8 cellular contexts compared by ENCODE assay signal in genomic region chr6:24991748-24992467, GRCh38.
DNase-seq lines count a peak whose midpoint lies in the region; ATAC-seq and TF ChIP-seq lines count a peak whose summit lies in the region.

No MANE protein-coding gene starts in this region.

- TF ChIP-seq CTCF in astrocyte of the spinal cord (IDR thresholded peaks at IDR 0.05; ENCODE audit: low read depth, low read length) = peak; percentile 64

- H3K4me3 ChIP-seq in astrocyte of the spinal cord (ENCODE audit: low read depth, low read length) = no peak overlapping the region

- ATAC-seq in HG02623 (IDR thresholded peaks at IDR 0.05; ENCODE audit: unreplicated experiment) = peak; percentile 85

- in situ Hi-C loops in astrocyte of the spinal cord (cut with HindIII; ENCODE audit: low sequenced_read_pairs) = no loop called here

- DNase-seq in NCI-H524 (lab: John Stamatoyannopoulos, UW) (peak; percentile 42 to 72), NCI-H524 treated with DMSO at 0.1 percent for 48 hours (lab: John Stamatoyannopoulos, UW) (no peak), NCI-H1105 (lab: John Stamatoyannopoulos, UW) (peak; percentile 59), T-helper 9 cell (peak; percentile 51), astrocyte of the spinal cord (ENCODE audit: low read depth, low spot score) (no peak), kidney tubule cell (ENCODE audit: low spot score) (peak; percentile 50)
- DNase-seq in stimulated activated CD8-positive, alpha-beta memory T cell treated with anti-CD3 and anti-CD28 coated beads, Interleukin-12 subunit alpha, Interleukin-12 subunit beta, amount 100 ng/mL, for 1 hour (ENCODE audit: low read depth) = peak; percentile 62

Comparison
In these comparisons a context has a peak if more than half of its experiments do, and no peak if none do; other contexts are left out.
1. DNase-seq: peak in NCI-H524 (2 of 2), NCI-H1105 (single experiment), T-helper 9 cell (single experiment), kidney tubule cell (single experiment) and stimulated activated CD8-positive, alpha-beta memory T cell treated with anti-CD3 and anti-CD28 coated beads, Interleukin-12 subunit alpha, Interleukin-12 subunit beta, amount 100 ng/mL, for 1 hour (single experiment); none in NCI-H524 treated with DMSO at 0.1 percent for 48 hours (single experiment) and astrocyte of the spinal cord (single experiment).